In the genomic region with DNA sequence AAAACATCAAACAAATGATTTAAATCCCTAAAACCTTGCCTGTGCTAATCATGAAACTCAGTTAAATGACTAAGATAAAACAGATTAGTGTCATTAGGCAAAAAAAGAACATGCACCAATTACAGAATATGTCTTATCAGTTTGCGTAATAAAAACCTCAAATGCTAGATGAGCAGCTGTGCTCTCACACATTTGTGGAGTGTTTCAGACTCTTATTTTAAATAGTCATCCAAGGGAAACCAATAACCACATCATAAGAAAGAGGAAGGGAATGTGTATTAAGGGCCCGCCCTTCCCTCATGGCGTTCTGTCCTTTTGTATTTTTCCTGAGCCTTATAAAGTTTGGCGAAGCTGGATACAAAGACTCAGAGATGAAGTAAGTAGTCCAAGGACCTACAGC, we compare ENCODE assay signal across 21 cellular contexts. TPM values are rescaled to one million over a fixed set of nuclear protein-coding genes. Genes with fewer than 3 reads are reported as not detected.
A peak's percentile ranks its signal among the peaks of the same experiment; 100 is the strongest.
DNase-seq lines count a peak whose midpoint lies in the region; ATAC-seq and TF ChIP-seq lines count a peak whose summit lies in the region.
"Had no signal": no experiment of that assay in that cellular context is flagged by ENCODE, and none has a peak within 500 bp of the region (broad histone marks: within the 10 kb centered on the region; RNA-seq: fewer than 3 reads in every experiment).

No MANE protein-coding gene starts in this region.

- H3K9me3 ChIP-seq in upper lobe of right lung = no peaks in the 10 kb centered on the region
- H3K9me3 ChIP-seq: HAP-1, SK-N-SH had no signal

- ATAC-seq in upper lobe of right lung = peak; percentile 41
- ATAC-seq in HG02981 (IDR thresholded peaks at IDR 0.05; ENCODE audit: unreplicated experiment) = no peak
- no peak for ATAC-seq in GM18502 (IDR thresholded peaks at IDR 0.05; ENCODE audit: poor library complexity, unreplicated experiment)
- ATAC-seq: Right ventricle myocardium inferior had no signal

- H3K27ac ChIP-seq in HL-60 (replicated peaks) = no peak overlapping the region
- H3K27ac ChIP-seq in upper lobe of right lung = no peak overlapping the region

- H3K4me1 Mint-ChIP-seq in activated T-helper 1 cell treated with anti-CD3 and anti-CD28 coated beads, Interleukin-12 subunit alpha, Interleukin-12 subunit beta, Interleukin-2, Interleukin-4 antibody, amounts not matched to agents 30 ng/mL and 10 ng/mL and 1 ng/mL, durations not matched to agents 14 hours and 24 hours and 36 hours (ENCODE audit: low read depth) = no peaks in the 10 kb centered on the region
- H3K4me1 Mint-ChIP-seq: CD4-positive, CD25-positive, alpha-beta regulatory T cell had no signal

- TF ChIP-seq CTCF in HL-60 (IDR thresholded peaks at IDR 0.05; ENCODE audit: insufficient read depth, low read length) (no peak), upper lobe of right lung (IDR thresholded peaks at IDR 0.05) (no peak)

- no peak overlapping the region for H3K4me3 Mint-ChIP-seq in activated T-helper 1 cell treated with anti-CD3 and anti-CD28 coated beads, Interleukin-12 subunit alpha, Interleukin-12 subunit beta, Interleukin-2, Interleukin-4 antibody, amounts not matched to agents 30 ng/mL and 10 ng/mL and 1 ng/mL, durations not matched to agents 14 hours and 24 hours and 36 hours
- H3K4me3 Mint-ChIP-seq: CD4-positive, CD25-positive, alpha-beta regulatory T cell had no signal

- peak; percentile 8 to 11 for DNase-seq in HL-60 (ENCODE audit: low read depth in 1 of 2, low spot score in 1 of 2)
- DNase-seq in NOMO-1 treated with DMSO at 0.1 percent for 48 hours (lab: John Stamatoyannopoulos, UW; ENCODE audit: unreplicated experiment) = peak; percentile 81
- peak; percentile 38 for DNase-seq in amniotic epithelial cell (ENCODE audit: low read depth)
- no peak for DNase-seq in upper lobe of right lung
- no peak for DNase-seq in activated T-helper 1 cell treated with anti-CD3 and anti-CD28 coated beads, Interleukin-12 subunit alpha, Interleukin-12 subunit beta, Interleukin-2, Interleukin-4 antibody, amounts not matched to agents 30 ng/mL and 10 ng/mL and 1 ng/mL, durations not matched to agents 14 hours and 24 hours and 36 hours (ENCODE audit: low spot score)
- DNase-seq: AML-193; CD4-positive, CD25-positive, alpha-beta regulatory T cell; COR-L47; DMS 273 treated with DMSO at 0.1 percent for 48 hours; GDM1; NCI-H1092; NCI-H1436 treated with DMSO at 0.1 percent for 48 hours; NCI-H2029; NCI-H345; NCI-H524 treated with DMSO at 0.1 percent for 48 hours; SK-N-SH had no signal

- H3K27me3 ChIP-seq in HL-60 (ENCODE audit: insufficient read depth, poor library complexity, severe bottlenecking) = no peaks in the 10 kb centered on the region
- H3K27me3 ChIP-seq in upper lobe of right lung = no peaks in the 10 kb centered on the region

- H3K27ac Mint-ChIP-seq in activated T-helper 1 cell treated with anti-CD3 and anti-CD28 coated beads, Interleukin-12 subunit alpha, Interleukin-12 subunit beta, Interleukin-2, Interleukin-4 antibody, amounts not matched to agents 30 ng/mL and 10 ng/mL and 1 ng/mL, durations not matched to agents 14 hours and 24 hours and 36 hours = no peak overlapping the region
- H3K27ac Mint-ChIP-seq: CD4-positive, CD25-positive, alpha-beta regulatory T cell had no signal

- H3K36me3 ChIP-seq in upper lobe of right lung = no peaks in the 10 kb centered on the region
- H3K36me3 ChIP-seq: HAP-1 had no signal

- H3K4me3 ChIP-seq in HL-60 (replicated peaks; ENCODE audit: insufficient read depth, low read length) (no peak overlapping the region), upper lobe of right lung (no peak overlapping the region)
- H3K4me3 ChIP-seq: HAP-1 had no signal

- no peaks in the 10 kb centered on the region for H3K4me1 ChIP-seq in upper lobe of right lung
- H3K4me1 ChIP-seq: HAP-1 had no signal

- H3K36me3 Mint-ChIP-seq in activated T-helper 1 cell treated with anti-CD3 and anti-CD28 coated beads, Interleukin-12 subunit alpha, Interleukin-12 subunit beta, Interleukin-2, Interleukin-4 antibody, amounts not matched to agents 30 ng/mL and 10 ng/mL and 1 ng/mL, durations not matched to agents 14 hours and 24 hours and 36 hours (ENCODE audit: low read depth) = no peaks in the 10 kb centered on the region
- H3K36me3 Mint-ChIP-seq: CD4-positive, CD25-positive, alpha-beta regulatory T cell had no signal

- H3K9me3 Mint-ChIP-seq in activated T-helper 1 cell treated with anti-CD3 and anti-CD28 coated beads, Interleukin-12 subunit alpha, Interleukin-12 subunit beta, Interleukin-2, Interleukin-4 antibody, amounts not matched to agents 30 ng/mL and 10 ng/mL and 1 ng/mL, durations not matched to agents 14 hours and 24 hours and 36 hours = no peaks in the 10 kb centered on the region

- no peaks in the 10 kb centered on the region for H3K27me3 Mint-ChIP-seq in activated T-helper 1 cell treated with anti-CD3 and anti-CD28 coated beads, Interleukin-12 subunit alpha, Interleukin-12 subunit beta, Interleukin-2, Interleukin-4 antibody, amounts not matched to agents 30 ng/mL and 10 ng/mL and 1 ng/mL, durations not matched to agents 14 hours and 24 hours and 36 hours (ENCODE audit: insufficient read depth)
- H3K27me3 Mint-ChIP-seq: CD4-positive, CD25-positive, alpha-beta regulatory T cell had no signal

- intact Hi-C loops in upper lobe of right lung (cut with DNase I) = no loop called here
- intact Hi-C loops in activated T-helper 1 cell treated with anti-CD3 and anti-CD28 coated beads, Interleukin-12 subunit alpha, Interleukin-12 subunit beta, Interleukin-2, Interleukin-4 antibody, amounts not matched to agents 30 ng/mL and 10 ng/mL and 1 ng/mL, durations not matched to agents 14 hours and 24 hours and 36 hours (cut with micrococcal nuclease) = no loop called here

RNA-seq across cellular contexts. Expression of gene SAMMSON, which starts 6.6 kb away (rescaled TPM):
- total RNA-seq in upper lobe of right lung = not detected
- not detected in 2 replicates for total RNA-seq in activated T-helper 1 cell treated with anti-CD3 and anti-CD28 coated beads, Interleukin-12 subunit alpha, Interleukin-12 subunit beta, Interleukin-2, Interleukin-4 antibody, amounts not matched to agents 30 ng/mL and 10 ng/mL and 1 ng/mL, durations not matched to agents 14 hours and 24 hours and 36 hours
- total RNA-seq: CD4-positive, CD25-positive, alpha-beta regulatory T cell; Right ventricle myocardium inferior; T-helper 1 cell treated with Interleukin-12 subunit alpha and Interleukin-12 subunit beta and Interleukin-4 antibody, amounts not matched to agents 30 ng/mL and 1 ng/mL, for 36 hours had no signal

Comparison
In these comparisons a context has a peak if more than half of its experiments do, and no peak if none do; other contexts are left out.
1. DNase-seq: peak in HL-60 (2 of 2), NOMO-1 treated with DMSO at 0.1 percent for 48 hours (single experiment) and amniotic epithelial cell (single experiment); none in upper lobe of right lung (single experiment) and activated T-helper 1 cell treated with anti-CD3 and anti-CD28 coated beads, Interleukin-12 subunit alpha, Interleukin-12 subunit beta, Interleukin-2, Interleukin-4 antibody, amounts not matched to agents 30 ng/mL and 10 ng/mL and 1 ng/mL, durations not matched to agents 14 hours and 24 hours and 36 hours (single experiment).